8 cellular contexts compared by ENCODE assay signal in the genomic region with DNA sequence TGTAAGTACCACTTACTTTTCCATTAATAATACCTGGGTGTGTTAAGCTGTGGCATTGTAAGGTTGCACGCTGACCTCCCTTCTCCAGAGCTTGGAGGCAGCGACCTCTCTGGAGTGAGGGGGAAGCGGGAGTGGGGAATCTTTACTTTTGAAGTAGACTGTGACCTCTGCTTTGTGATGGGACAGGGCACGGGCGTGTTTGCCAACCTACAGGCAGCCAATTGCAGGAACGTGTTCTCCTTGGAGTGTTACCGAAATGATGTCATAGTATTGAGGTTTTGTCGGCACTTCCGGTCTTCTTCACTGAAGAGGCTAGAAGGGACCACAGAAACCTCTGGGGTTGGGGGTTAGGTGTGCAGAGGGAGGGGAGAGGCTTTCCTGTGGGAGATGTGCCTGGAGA. TPM values are rescaled to one million over a fixed set of nuclear protein-coding genes. Genes with fewer than 3 reads are reported as not detected.
DNase-seq lines count a peak whose midpoint lies in the region; TF ChIP-seq lines count a peak whose summit lies in the region.

No MANE protein-coding gene starts in this region.

- intact Hi-C loops in posterior cingulate gyrus (cut with DNase I) = loop anchor here (5.0 to 10.0 kb wide), 2 partner anchors 252 to 350 kb away; no protein-coding TSS in a partner anchor

- H3K4me1 ChIP-seq in HUES64 (ENCODE audit: insufficient read depth, low read length) (peaks cover 8% of the 10 kb centered on the region), tibial nerve (peaks cover 0 to 37% (median 8%) of the 10 kb centered on the region in 4 donors)

- H3K36me3 ChIP-seq in HUES64 (ENCODE audit: insufficient read depth, low read length) (no peaks in the 10 kb centered on the region), tibial nerve (no peaks in the 10 kb centered on the region)

- H3K36me3 Mint-ChIP-seq in brain = no peaks in the 10 kb centered on the region

- TF ChIP-seq CTCF in AG04449 (IDR thresholded peaks at IDR 0.05; ENCODE audit: insufficient read depth, low read length, missing control alignments) = no peak
- no peak for TF ChIP-seq CTCF in brain (conservative IDR thresholded peaks at IDR 0.05)
- TF ChIP-seq CTCF in tibial nerve (IDR thresholded peaks at IDR 0.05) = no peak

- H3K4me1 Mint-ChIP-seq in brain = peaks cover 40% of the 10 kb centered on the region

- H3K4me3 ChIP-seq in AG04449 (ENCODE audit: low read depth, low read length) (peak overlapping the region; percentile 90), HUES64 (ENCODE audit: low read length) (peak overlapping the region; percentile 85), tibial nerve (peak overlapping the region; percentile 72 to 89 (median 80))

- H3K27ac ChIP-seq in HUES64 (ENCODE audit: low read depth, low read length) (no peak overlapping the region), tibial nerve (peak overlapping the region; percentile 56 to 88 (median 80))

- 33% methylated on average over 9 of the region's 9 CpGs for WGBS in HUES64
- WGBS in tibial nerve, 2 donors = 30 to 35% methylated on average over 9 of the region's 9 CpGs

- TF ChIP-seq POLR2A in tibial nerve (IDR thresholded peaks at IDR 0.05) = peak in 1 of 2 donors; percentile 17

- POLR2A ChIA-PET in AG04449 (lab: Yijun Ruan, JAX) = interaction anchor here (1.0 to 1.7 kb wide), 4 partner anchors 77 to 389 kb away, joined by 3 to 4 read pairs (median 3); no protein-coding TSS in a partner anchor

- no peak for TF ChIP-seq EP300 in tibial nerve (IDR thresholded peaks at IDR 0.05)

- DNase-seq in AG04449 (ENCODE audit: low read depth, low spot score) (no peak), left kidney (ENCODE audit: low read depth, low spot score) (peak; percentile 50), tibial nerve (ENCODE audit: low spot score in 2 of 2) (no peak), NCI-H146 (lab: John Stamatoyannopoulos, UW) (no peak), posterior cingulate gyrus (no peak), OCI-M2 (lab: John Stamatoyannopoulos, UW; ENCODE audit: unreplicated experiment) (no peak)

- H3K27me3 ChIP-seq in HUES64 (ENCODE audit: insufficient read depth, low read length) (peaks cover 20% of the 10 kb centered on the region), tibial nerve (no peaks in the 10 kb centered on the region)

- peak overlapping the region; percentile 93 to 98 (median 97) for H3K4me3 Mint-ChIP-seq in brain

- CTCF ChIA-PET in AG04449 (lab: Yijun Ruan, JAX) = interaction anchor here (0.8 to 3.5 kb wide), 16 partner anchors 9 to 364 kb away, joined by 3 to 18 read pairs (median 4); no protein-coding TSS in a partner anchor

- H3K27me3 Mint-ChIP-seq in brain = peaks cover 16% of the 10 kb centered on the region

- no peaks in the 10 kb centered on the region for H3K9me3 Mint-ChIP-seq in brain

- 0 out of 2 replicates have a peak, but pooled peaks cover 2% of the 10 kb centered on the region for H3K9me3 ChIP-seq in HUES64 (ENCODE audit: insufficient read depth, low read depth, low read length)
- no peaks in the 10 kb centered on the region for H3K9me3 ChIP-seq in tibial nerve

- 0 out of 2 replicates have a peak overlapping the region, but pooled peaks have one; percentile 87 for H3K9ac ChIP-seq in HUES64 (ENCODE audit: low read depth, low read length)

- peak overlapping the region; percentile 73 to 93 (median 75) for H3K27ac Mint-ChIP-seq in brain

RNA-seq across cellular contexts. Expression of gene TLN2, which starts 2.1 kb away (rescaled TPM):
- polyA plus RNA-seq in HUES64 (2013, experiment 1 of 2) = 11.0 TPM
- 12.7 TPM for polyA plus RNA-seq in HUES64 (2013, experiment 2 of 2)
- polyA plus RNA-seq in brain (ENCODE audit: insufficient read depth, low read depth, low replicate concordance) = 9.4 TPM
- total RNA-seq in tibial nerve = 10 to 100 TPM; 45.9 to 57.7 (median 54.9) TPM
